Comparison of ENCODE assay signal across 15 cellular contexts in genomic region chr2:238388794-238389193, GRCh38.
"Had no signal": no experiment of that assay in that cellular context is flagged by ENCODE, and none has a peak within 500 bp of the region (broad histone marks: within the 10 kb centered on the region; RNA-seq: fewer than 3 reads in every experiment).

No MANE protein-coding gene starts in this region.

- DNase-seq: activated CD4-positive, alpha-beta memory T cell treated with anti-CD3 and anti-CD28 coated beads, Interleukin-2, amount 10 ng/mL, durations not matched to agents 7 days and 5 days; activated CD4-positive, alpha-beta T cell treated with anti-CD3 and anti-CD28 coated beads for 36 hours; activated gamma-delta T cell treated with Interleukin-2 at 50 U/mL for 16 hours; activated naive CD8-positive, alpha-beta T cell treated with anti-CD3 and anti-CD28 coated beads for 36 hours; activated T-cell treated with anti-CD3 and anti-CD28 coated beads, Interleukin-2, amount 50 U/mL, for 72 hours; anterior cingulate cortex; glutamatergic neuron; left lung; natural killer cell; nucleus accumbens; stimulated activated CD4-positive, alpha-beta T cell treated with anti-CD3 and anti-CD28 coated beads, Interleukin-4, amount 100 ng/mL, for 4 hours; stimulated activated naive CD8-positive, alpha-beta T cell treated with anti-CD3 and anti-CD28 coated beads, Interleukin-15, amount 100 ng/mL, for 72 hours; uterus had no signal

- H3K27ac ChIP-seq: breast epithelium, left lung, uterus had no signal

- H3K27me3 ChIP-seq: breast epithelium, esophagus muscularis mucosa, left lung, uterus had no signal

- H3K4me3 ChIP-seq: breast epithelium, esophagus muscularis mucosa, left lung, uterus had no signal

- H3K36me3 ChIP-seq: breast epithelium, left lung, uterus had no signal

- ATAC-seq: activated CD4-positive, alpha-beta T cell treated with anti-CD3 and anti-CD28 coated beads for 36 hours; activated T-cell treated with anti-CD3 and anti-CD28 coated beads, Interleukin-2, amount 50 U/mL, for 72 hours; left lung; natural killer cell; stimulated activated naive CD8-positive, alpha-beta T cell treated with anti-CD3 and anti-CD28 coated beads, Interleukin-15, amount 100 ng/mL, for 72 hours had no signal

- H3K4me1 ChIP-seq: breast epithelium, uterus had no signal

- H3K9me3 ChIP-seq: breast epithelium, esophagus muscularis mucosa, left lung, uterus had no signal
